8 cellular contexts compared by ENCODE assay signal in the genomic region with DNA sequence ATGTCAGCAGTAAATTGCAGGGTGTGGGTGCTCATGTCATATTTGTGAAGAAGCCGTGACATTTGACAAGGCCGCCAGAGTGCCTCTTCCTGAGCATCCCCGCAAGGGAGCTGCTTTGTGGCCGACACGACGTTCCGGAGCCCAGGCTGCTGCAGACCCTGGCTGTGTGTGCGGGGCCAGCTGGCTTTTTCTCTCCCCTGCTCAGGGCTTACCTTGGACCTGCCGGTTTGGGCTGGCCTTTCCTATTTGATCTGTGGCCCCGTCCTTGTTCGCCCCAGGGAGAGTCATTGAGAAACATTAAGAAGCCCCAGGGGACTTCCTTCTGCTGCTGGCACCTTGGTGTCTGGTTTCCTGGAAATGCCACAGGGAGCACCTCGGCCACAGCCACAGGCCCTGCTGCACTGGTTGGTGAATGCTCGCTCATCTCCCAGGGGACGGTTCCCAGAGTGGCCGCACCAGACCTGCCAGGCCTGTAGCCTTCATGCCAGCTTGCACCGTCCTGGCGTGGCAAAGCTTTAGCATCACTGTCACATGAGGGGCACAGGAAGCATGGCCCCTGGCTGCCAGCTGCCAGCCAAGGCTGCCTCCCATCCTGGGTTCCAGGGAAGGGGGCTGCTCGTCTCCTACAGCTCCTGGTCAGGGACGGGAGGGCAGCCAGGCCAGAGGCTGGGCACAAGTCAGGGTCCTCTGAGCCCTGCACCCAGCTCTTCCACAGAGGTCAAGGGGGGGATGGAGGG. TPM values are rescaled to one million over a fixed set of nuclear protein-coding genes. Genes with fewer than 3 reads are reported as not detected.
DNase-seq lines count a peak whose midpoint lies in the region; ATAC-seq and TF ChIP-seq lines count a peak whose summit lies in the region.

No MANE protein-coding gene starts in this region.

- 89% methylated on average over 19 of the region's 19 CpGs for WGBS in hepatocyte (ENCODE audit: low lambda C conversion rate, missing lambda C conversion rate)

- peak overlapping the region; percentile 90 for H3K27ac ChIP-seq in effector memory CD4-positive, alpha-beta T cell (ENCODE audit: insufficient read depth, low read length, poor library complexity, severe bottlenecking)
- peak overlapping the region in 20 of 21 experiments; percentile 34 to 100 (median 93) for H3K27ac ChIP-seq in skin epidermis
- no peak overlapping the region for H3K27ac ChIP-seq in hepatocyte

- peaks cover 9% of the 10 kb centered on the region for H3K36me3 ChIP-seq in effector memory CD4-positive, alpha-beta T cell (ENCODE audit: control insufficient read depth, insufficient read depth, low read length)
- no peaks in the 10 kb centered on the region for H3K36me3 ChIP-seq in hepatocyte (replicated peaks; ENCODE audit: insufficient read depth, low read depth)

- peaks cover 70% of the 10 kb centered on the region for H4K20me1 ChIP-seq in hepatocyte (ENCODE audit: insufficient read depth, poor library complexity, severe bottlenecking)

- no peak overlapping the region for H2AFZ ChIP-seq in hepatocyte

- H3K4me1 ChIP-seq in effector memory CD4-positive, alpha-beta T cell (ENCODE audit: control insufficient read depth, insufficient read depth, low read length, poor library complexity, severe bottlenecking), result peaks cover 88% of the 10 kb centered on the region
- H3K4me1 ChIP-seq in hepatocyte (ENCODE audit: insufficient read depth), result peaks cover 26% of the 10 kb centered on the region

- H3K9me3 ChIP-seq in effector memory CD4-positive, alpha-beta T cell (ENCODE audit: control insufficient read depth, low read length), result no peaks in the 10 kb centered on the region
- no peaks in the 10 kb centered on the region for H3K9me3 ChIP-seq in hepatocyte (ENCODE audit: low read depth)

- no peaks in the 10 kb centered on the region for H3K27me3 ChIP-seq in effector memory CD4-positive, alpha-beta T cell (replicated peaks; ENCODE audit: control insufficient read depth, insufficient read depth, low read length, poor library complexity, severe bottlenecking)
- no peaks in the 10 kb centered on the region for H3K27me3 ChIP-seq in hepatocyte

- DNase-seq in T-helper 2 cell (peak in 4 of 5 experiments; percentile 29 to 84 (median 59)), GM13977 (ENCODE audit: low spot score) (no peak), COR-L47 (lab: John Stamatoyannopoulos, UW) (no peak), hepatocyte (ENCODE audit: low spot score) (no peak)
- peak; percentile 55 to 65 (median 57) for DNase-seq in effector memory CD4-positive, alpha-beta T cell

- in situ Hi-C loops in GM18951 (cut with MboI; ENCODE audit: low sequenced_read_pairs, unreplicated experiment) (no loop called here), GM13977 (cut with MboI; ENCODE audit: low pct_unique_long_range_greater_than_20kb, low sequenced_read_pairs, unreplicated experiment) (no loop called here)

- ATAC-seq in HG03108 (IDR thresholded peaks at IDR 0.05; ENCODE audit: unreplicated experiment), result no peak

- peak overlapping the region; percentile 86 for H3K4me3 ChIP-seq in effector memory CD4-positive, alpha-beta T cell (ENCODE audit: insufficient read depth, low read depth, low read length, poor library complexity, severe bottlenecking)
- peak overlapping the region in 3 of 7 experiments; percentile 22 to 95 (median 33) for H3K4me3 ChIP-seq in skin epidermis
- H3K4me3 ChIP-seq in hepatocyte, result no peak overlapping the region

- no peak overlapping the region for H3K4me2 ChIP-seq in hepatocyte

- H3K79me2 ChIP-seq in hepatocyte, result peaks cover 100% of the 10 kb centered on the region

- H3K9me2 ChIP-seq in hepatocyte (replicated peaks; ENCODE audit: insufficient read depth), result no peaks in the 10 kb centered on the region

- no peak for TF ChIP-seq CTCF in GM13977 (IDR thresholded peaks at IDR 0.05; ENCODE audit: extremely low read depth, insufficient read depth, missing control alignments)
- TF ChIP-seq CTCF in hepatocyte (IDR thresholded peaks at IDR 0.05; ENCODE audit: poor library complexity), result no peak

- TF ChIP-seq POLR2A in GM18951 (IDR thresholded peaks at IDR 0.05; ENCODE audit: extremely low read depth, insufficient read depth, insufficient read length), result peak; percentile 25

RNA-seq across cellular contexts. Expression of a gene that starts 5.4 kb away (rescaled TPM):
- 41.4 and 57.3 TPM in 2 replicates for total RNA-seq in hepatocyte
- 59.6 and 64.1 TPM in 2 replicates for polyA plus RNA-seq in hepatocyte

RNA-seq across cellular contexts. Expression of a gene that starts 17.4 kb away (rescaled TPM):
- 22.1 and 25.3 TPM in 2 replicates for total RNA-seq in hepatocyte
- 43.9 and 49.5 TPM in 2 replicates for polyA plus RNA-seq in hepatocyte

RNA-seq across cellular contexts. Expression of a gene that starts 31.6 kb away (rescaled TPM):
- 27.7 and 29.7 TPM in 2 replicates for total RNA-seq in hepatocyte
- 49.5 and 66.4 TPM in 2 replicates for polyA plus RNA-seq in hepatocyte

Comparison
In these comparisons a context has a peak if more than half of its experiments do, and no peak if none do; other contexts are left out.
1. DNase-seq: peak in T-helper 2 cell (4 of 5) and effector memory CD4-positive, alpha-beta T cell (3 of 3); none in GM13977 (single experiment), COR-L47 (single experiment) and hepatocyte (single experiment).